In the genomic region with DNA sequence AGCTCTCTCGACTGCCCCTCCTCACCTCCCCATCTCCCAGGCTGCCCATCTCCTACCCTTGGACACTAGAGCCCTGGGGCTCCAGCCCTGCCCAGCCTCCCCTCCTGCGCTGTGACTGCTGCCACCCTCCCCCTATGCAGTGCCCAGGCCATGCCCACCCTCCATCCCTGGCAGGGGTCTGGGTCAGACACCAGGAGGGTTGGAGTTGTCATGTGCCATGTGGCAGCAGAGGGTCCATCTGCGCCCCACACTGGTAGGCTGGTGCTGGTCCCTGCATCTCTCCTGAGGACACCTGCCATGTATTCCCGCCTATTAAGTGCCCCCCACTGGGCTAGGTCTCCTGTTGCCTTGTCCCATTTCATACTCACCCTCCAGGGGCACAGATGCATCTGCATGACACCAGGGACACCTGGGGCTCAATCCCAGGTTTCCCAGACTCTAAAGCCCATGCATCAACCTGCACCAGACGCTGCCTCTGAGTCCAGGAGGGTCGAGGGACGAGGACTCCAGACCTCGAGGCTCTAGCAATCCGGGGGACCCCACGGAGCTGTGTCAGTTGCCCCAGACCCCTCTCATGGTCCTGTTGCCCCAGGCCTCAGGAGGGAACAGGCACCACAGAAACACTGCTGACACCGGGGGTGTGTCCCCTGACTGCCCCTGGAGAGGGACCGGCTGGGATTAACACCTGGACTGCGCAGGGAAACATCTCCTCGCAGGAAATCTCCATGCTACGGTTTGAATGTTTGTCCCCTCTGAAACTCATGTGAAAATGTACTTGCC, we compare ENCODE assay signal across 22 cellular contexts. TPM values are rescaled to one million over a fixed set of nuclear protein-coding genes. Genes with fewer than 3 reads are reported as not detected.
DNase-seq lines count a peak whose midpoint lies in the region; ATAC-seq and TF ChIP-seq lines count a peak whose summit lies in the region.
"Had no signal": no experiment of that assay in that cellular context is flagged by ENCODE, and none has a peak within 500 bp of the region (broad histone marks: within the 10 kb centered on the region; RNA-seq: fewer than 3 reads in every experiment).

No MANE protein-coding gene starts in this region.

- no peaks in the 10 kb centered on the region for H3K4me1 ChIP-seq in RWPE2 (ENCODE audit: insufficient read depth, poor library complexity, severe bottlenecking)

- no peak overlapping the region for H3K4me3 ChIP-seq in RWPE2 (ENCODE audit: severe bottlenecking)

- H3K27me3 Mint-ChIP-seq in activated CD8-positive, alpha-beta memory T cell treated with anti-CD3 and anti-CD28 coated beads, Interleukin-2, amount 10 ng/mL, durations not matched to agents 7 days and 5 days, result no peaks in the 10 kb centered on the region
- H3K27me3 Mint-ChIP-seq in stimulated activated naive B cell treated with anti-CD40 and anti-IgM and Interleukin-4, amounts not matched to agents 10 μg/mL and 1 μg/mL and 100 μg/mL, for 72 hours, result peaks cover 30 to 41% of the 10 kb centered on the region in 2 donors

- no peaks in the 10 kb centered on the region for H3K36me3 ChIP-seq in RWPE2 (ENCODE audit: low read depth)

- no peak overlapping the region for H3K27ac ChIP-seq in RWPE2 (ENCODE audit: poor library complexity, severe bottlenecking)
- H3K27ac ChIP-seq: C4-2B had no signal

- H3K4me1 Mint-ChIP-seq in activated CD8-positive, alpha-beta memory T cell treated with anti-CD3 and anti-CD28 coated beads, Interleukin-2, amount 10 ng/mL, durations not matched to agents 7 days and 5 days, result peaks cover 2% of the 10 kb centered on the region
- H3K4me1 Mint-ChIP-seq in stimulated activated naive B cell treated with anti-CD40 and anti-IgM and Interleukin-4, amounts not matched to agents 10 μg/mL and 1 μg/mL and 100 μg/mL, for 72 hours, result peaks cover 3 to 5% of the 10 kb centered on the region in 2 donors

- peaks cover 3% of the 10 kb centered on the region for H3K9me3 Mint-ChIP-seq in activated CD8-positive, alpha-beta memory T cell treated with anti-CD3 and anti-CD28 coated beads, Interleukin-2, amount 10 ng/mL, durations not matched to agents 7 days and 5 days (ENCODE audit: low read depth)
- peaks cover 5 to 7% of the 10 kb centered on the region in 2 donors for H3K9me3 Mint-ChIP-seq in stimulated activated naive B cell treated with anti-CD40 and anti-IgM and Interleukin-4, amounts not matched to agents 10 μg/mL and 1 μg/mL and 100 μg/mL, for 72 hours
- H3K9me3 Mint-ChIP-seq: CD8-positive, alpha-beta memory T cell had no signal

- no peaks in the 10 kb centered on the region for H3K9me3 ChIP-seq in RWPE2 (ENCODE audit: severe bottlenecking)

- CTCF ChIA-PET in activated CD8-positive, alpha-beta memory T cell treated with anti-CD3 and anti-CD28 coated beads, Interleukin-2, amount 10 ng/mL, durations not matched to agents 7 days and 5 days (lab: Charles Lee), result no interaction called here

- no peak for ATAC-seq in activated CD8-positive, alpha-beta memory T cell treated with anti-CD3 and anti-CD28 coated beads, Interleukin-2, amount 10 ng/mL, durations not matched to agents 7 days and 5 days
- ATAC-seq in RWPE2 (ENCODE audit: low read depth), result no peak
- ATAC-seq in left lobe of liver, result no peak
- ATAC-seq in stimulated activated naive B cell treated with anti-CD40 and anti-IgM and Interleukin-4, amounts not matched to agents 10 μg/mL and 1 μg/mL and 100 μg/mL, for 72 hours (replicated peaks), result peak; percentile 25 to 31
- ATAC-seq in GM21737 (IDR thresholded peaks at IDR 0.05; ENCODE audit: unreplicated experiment), result no peak
- ATAC-seq in HG02610 (IDR thresholded peaks at IDR 0.05; ENCODE audit: unreplicated experiment), result no peak
- ATAC-seq in HG02840 (IDR thresholded peaks at IDR 0.05; ENCODE audit: low FRiP score, unreplicated experiment), result no peak

- TF ChIP-seq CTCF in RWPE2 (IDR thresholded peaks at IDR 0.05; ENCODE audit: poor library complexity, severe bottlenecking), result no peak

- H3K27me3 ChIP-seq in RWPE2 (ENCODE audit: insufficient read depth, poor library complexity, severe bottlenecking), result no peaks in the 10 kb centered on the region

- no peak overlapping the region for H3K27ac Mint-ChIP-seq in activated CD8-positive, alpha-beta memory T cell treated with anti-CD3 and anti-CD28 coated beads, Interleukin-2, amount 10 ng/mL, durations not matched to agents 7 days and 5 days
- H3K27ac Mint-ChIP-seq in stimulated activated naive B cell treated with anti-CD40 and anti-IgM and Interleukin-4, amounts not matched to agents 10 μg/mL and 1 μg/mL and 100 μg/mL, for 72 hours, result no peak overlapping the region

- no peak overlapping the region for H3K4me3 Mint-ChIP-seq in activated CD8-positive, alpha-beta memory T cell treated with anti-CD3 and anti-CD28 coated beads, Interleukin-2, amount 10 ng/mL, durations not matched to agents 7 days and 5 days
- no peak overlapping the region for H3K4me3 Mint-ChIP-seq in stimulated activated naive B cell treated with anti-CD40 and anti-IgM and Interleukin-4, amounts not matched to agents 10 μg/mL and 1 μg/mL and 100 μg/mL, for 72 hours
- H3K4me3 Mint-ChIP-seq: CD8-positive, alpha-beta memory T cell had no signal

- peaks cover 1% of the 10 kb centered on the region for H3K36me3 Mint-ChIP-seq in activated CD8-positive, alpha-beta memory T cell treated with anti-CD3 and anti-CD28 coated beads, Interleukin-2, amount 10 ng/mL, durations not matched to agents 7 days and 5 days
- no peaks in the 10 kb centered on the region for H3K36me3 Mint-ChIP-seq in stimulated activated naive B cell treated with anti-CD40 and anti-IgM and Interleukin-4, amounts not matched to agents 10 μg/mL and 1 μg/mL and 100 μg/mL, for 72 hours
- H3K36me3 Mint-ChIP-seq: CD8-positive, alpha-beta memory T cell had no signal

- peak; percentile 22 for DNase-seq in activated CD8-positive, alpha-beta memory T cell treated with anti-CD3 and anti-CD28 coated beads, Interleukin-2, amount 10 ng/mL, durations not matched to agents 7 days and 5 days
- no peak for DNase-seq in activated CD8-positive, alpha-beta memory T cell treated with anti-CD3 and anti-CD28 coated beads, Interleukin-2, amount 50 U/mL, for 4 hours
- DNase-seq in RWPE2 (ENCODE audit: low spot score) (peak; percentile 47), left lobe of liver (ENCODE audit: low spot score) (peak; percentile 31)
- DNase-seq in stimulated activated naive B cell treated with anti-CD40 and anti-IgM and Interleukin-4, amounts not matched to agents 10 μg/mL and 1 μg/mL and 100 μg/mL, for 72 hours, result no peak
- DNase-seq: Calu3; CD8-positive, alpha-beta memory T cell; DMS153; GF-D8; HCEC 1CT; Karpas-422; NCI-H1417; NCI-H1694 treated with DMSO at 0.1 percent for 48 hours; NCI-H2081 treated with DMSO at 0.1 percent for 48 hours; NCI-H446 treated with DMSO at 0.1 percent for 48 hours; NCI-H526 treated with DMSO at 0.1 percent for 48 hours; OCI-M1; Right ventricle myocardium superior had no signal

RNA-seq across cellular contexts. Expression of a gene that starts 23.4 kb away (rescaled TPM):
- 10 to 100 TPM; 54.9 to 55.9 TPM for total RNA-seq in activated CD8-positive, alpha-beta memory T cell treated with anti-CD3 and anti-CD28 coated beads, Interleukin-2, amount 10 ng/mL, durations not matched to agents 7 days and 5 days
- 15.7 TPM for total RNA-seq in left lobe of liver

Comparison
In these comparisons a context has a peak if more than half of its experiments do, and no peak if none do; other contexts are left out.
1. DNase-seq: peak in activated CD8-positive, alpha-beta memory T cell treated with anti-CD3 and anti-CD28 coated beads, Interleukin-2, amount 10 ng/mL, durations not matched to agents 7 days and 5 days (single experiment), RWPE2 (single experiment) and left lobe of liver (single experiment); none in activated CD8-positive, alpha-beta memory T cell treated with anti-CD3 and anti-CD28 coated beads, Interleukin-2, amount 50 U/mL, for 4 hours (single experiment) and stimulated activated naive B cell treated with anti-CD40 and anti-IgM and Interleukin-4, amounts not matched to agents 10 μg/mL and 1 μg/mL and 100 μg/mL, for 72 hours (single experiment).
2. ATAC-seq: peak in stimulated activated naive B cell treated with anti-CD40 and anti-IgM and Interleukin-4, amounts not matched to agents 10 μg/mL and 1 μg/mL and 100 μg/mL, for 72 hours (2 of 2); none in activated CD8-positive, alpha-beta memory T cell treated with anti-CD3 and anti-CD28 coated beads, Interleukin-2, amount 10 ng/mL, durations not matched to agents 7 days and 5 days (single experiment), RWPE2 (single experiment), left lobe of liver (single experiment), GM21737 (single experiment), HG02610 (single experiment) and HG02840 (single experiment).